ENCODE assay signal across 8 cellular contexts in genomic region chr19:19552811-19553210, GRCh38. TPM values are rescaled to one million over a fixed set of nuclear protein-coding genes. Genes with fewer than 3 reads are reported as not detected.
DNase-seq lines count a peak whose midpoint lies in the region; ATAC-seq, FAIRE-seq and TF ChIP-seq lines count a peak whose summit lies in the region.

No MANE protein-coding gene starts in this region.

- no peaks in the 10 kb centered on the region for H3K4me1 ChIP-seq in foreskin keratinocyte

- in situ Hi-C loops in SK-MEL-5 (cut with HindIII; ENCODE audit: low pct_unique_long_range_greater_than_20kb, low sequenced_read_pairs) = no loop called here

- peak; percentile 40 to 45 for DNase-seq in stimulated activated CD4-positive, alpha-beta T cell treated with anti-CD3 and anti-CD28 coated beads, Interleukin-2, amount 100 ng/mL, for 24 hours
- DNase-seq in stimulated activated CD4-positive, alpha-beta T cell treated with anti-CD3 and anti-CD28 coated beads, Interleukin-4, amount 100 ng/mL, for 4 hours = no peak
- peak; percentile 26 for DNase-seq in SK-MEL-5 (ENCODE audit: low read depth, low spot score)
- no peak for DNase-seq in foreskin keratinocyte
- peak; percentile 29 for DNase-seq in urothelium cell line (ENCODE audit: low spot score)

- no peak overlapping the region for H3K27ac ChIP-seq in foreskin keratinocyte

- peak; percentile 58 for TF ChIP-seq CTCF in foreskin keratinocyte (conservative IDR thresholded peaks at IDR 0.05)

- FAIRE-seq in urothelium cell line (lab: Jason Lieb, UNC) = no peak

- H3K27me3 ChIP-seq in foreskin keratinocyte = peaks cover 14% of the 10 kb centered on the region

- peak; percentile 52 for ATAC-seq in foreskin keratinocyte
- ATAC-seq in GM18511 (IDR thresholded peaks at IDR 0.05; ENCODE audit: unreplicated experiment) = no peak
- no peak for ATAC-seq in GM19455 (IDR thresholded peaks at IDR 0.05; ENCODE audit: unreplicated experiment)
- ATAC-seq in GM21360 (IDR thresholded peaks at IDR 0.05; ENCODE audit: unreplicated experiment) = no peak

RNA-seq across cellular contexts. Expression of gene CILP2, which starts 14.7 kb away (rescaled TPM):
- total RNA-seq in SK-MEL-5 (2014; rRNA removed; shearing (Covaris generic)) = not detected in 2 replicates
- 0.96 TPM in 1 of 2 replicates, not detected in the other for polyA plus RNA-seq in SK-MEL-5 (2015; cell fraction: cytosol; rRNA removed)
- polyA plus RNA-seq in SK-MEL-5 (2015; cell fraction: nucleus; rRNA removed) = 0.05 and 0.11 TPM in 2 replicates
- 0.21 and 0.24 TPM in 2 replicates for total RNA-seq in foreskin keratinocyte
- 0.08 and 0.12 TPM in 2 replicates for polyA plus RNA-seq in foreskin keratinocyte

RNA-seq across cellular contexts. Expression of gene YJEFN3, which starts 24.1 kb away (rescaled TPM):
- 0.08 and 0.32 TPM in 2 replicates for total RNA-seq in SK-MEL-5 (2014; rRNA removed; shearing (Covaris generic))
- polyA plus RNA-seq in SK-MEL-5 (2015; cell fraction: cytosol; rRNA removed) = 0.06 and 1.0 TPM in 2 replicates
- 16.2 and 22.7 TPM in 2 replicates for polyA plus RNA-seq in SK-MEL-5 (2015; cell fraction: nucleus; rRNA removed)
- total RNA-seq in foreskin keratinocyte = 0.35 and 0.51 TPM in 2 replicates
- polyA plus RNA-seq in foreskin keratinocyte = 0.65 and 0.66 TPM in 2 replicates

RNA-seq across cellular contexts. Expression of gene NDUFA13, which starts 36.8 kb away (rescaled TPM):
- total RNA-seq in SK-MEL-5 (2014; rRNA removed; shearing (Covaris generic)) = 154 and 157 TPM in 2 replicates
- 104 and 191 TPM in 2 replicates for polyA plus RNA-seq in SK-MEL-5 (2015; cell fraction: cytosol; rRNA removed)
- polyA plus RNA-seq in SK-MEL-5 (2015; cell fraction: nucleus; rRNA removed) = 38.0 and 64.9 TPM in 2 replicates
- 260 and 261 TPM in 2 replicates for total RNA-seq in foreskin keratinocyte
- polyA plus RNA-seq in foreskin keratinocyte = 259 and 301 TPM in 2 replicates

RNA-seq across cellular contexts. Expression of gene TSSK6, which starts 37.5 kb away (rescaled TPM):
- 1.4 and 1.7 TPM in 2 replicates for total RNA-seq in SK-MEL-5 (2014; rRNA removed; shearing (Covaris generic))
- polyA plus RNA-seq in SK-MEL-5 (2015; cell fraction: cytosol; rRNA removed) = 3.6 and 5.5 TPM in 2 replicates
- 9.7 and 10.2 TPM in 2 replicates for polyA plus RNA-seq in SK-MEL-5 (2015; cell fraction: nucleus; rRNA removed)
- total RNA-seq in foreskin keratinocyte = 0.44 and 0.53 TPM in 2 replicates
- polyA plus RNA-seq in foreskin keratinocyte = 0.34 and 0.38 TPM in 2 replicates

Comparison
In these comparisons a context has a peak if more than half of its experiments do, and no peak if none do; other contexts are left out.
1. DNase-seq: peak in stimulated activated CD4-positive, alpha-beta T cell treated with anti-CD3 and anti-CD28 coated beads, Interleukin-2, amount 100 ng/mL, for 24 hours (2 of 2), SK-MEL-5 (single experiment) and urothelium cell line (single experiment); none in stimulated activated CD4-positive, alpha-beta T cell treated with anti-CD3 and anti-CD28 coated beads, Interleukin-4, amount 100 ng/mL, for 4 hours (0 of 2) and foreskin keratinocyte (0 of 2).